Comparison of ENCODE assay signal across 12 cellular contexts in the genomic region with DNA sequence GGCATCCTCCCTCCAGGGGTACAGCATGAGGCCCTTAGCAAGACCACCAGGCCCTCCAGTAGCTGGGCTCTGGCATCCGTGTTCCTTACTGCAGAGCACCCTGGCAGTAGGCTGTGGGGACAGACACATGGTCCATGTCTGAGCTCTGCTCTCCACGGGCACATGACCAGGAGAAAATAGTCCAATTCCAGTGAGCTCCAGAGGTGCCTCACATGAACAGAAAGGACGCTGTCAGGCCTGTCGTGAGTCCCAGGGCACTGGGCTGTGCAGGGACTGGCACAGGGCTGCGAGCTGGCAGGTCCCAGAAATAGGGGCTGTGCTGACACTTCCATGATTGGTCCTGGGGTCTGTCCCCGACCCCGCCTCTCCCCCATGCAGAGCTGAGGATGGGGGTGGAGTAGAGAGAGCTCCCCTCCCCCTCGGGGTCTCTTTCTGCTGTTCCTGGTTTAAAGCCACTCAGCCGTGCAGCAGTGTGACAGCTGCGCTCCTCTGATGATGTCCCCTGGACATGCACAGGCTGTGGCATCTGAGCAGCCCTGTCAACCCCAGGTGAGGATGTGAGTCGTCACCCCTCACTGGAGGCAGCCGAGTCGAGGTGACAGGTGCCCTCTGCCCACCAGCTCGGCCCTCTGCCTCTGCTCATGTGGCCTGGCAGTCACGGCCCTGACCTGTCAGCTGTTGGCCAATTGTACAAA. TPM values are rescaled to one million over a fixed set of nuclear protein-coding genes. Genes with fewer than 3 reads are reported as not detected.
"Had no signal": no experiment of that assay in that cellular context is flagged by ENCODE, and none has a peak within 500 bp of the region (broad histone marks: within the 10 kb centered on the region; RNA-seq: fewer than 3 reads in every experiment).

No MANE protein-coding gene starts in this region.

- DNase-seq: activated CD4-positive, alpha-beta T cell treated with anti-CD3 and anti-CD28 coated beads, Interleukin-2, amount 10 ng/mL, durations not matched to agents 24 days and 14 days; amniotic stem cell; body of pancreas; dermis blood vessel endothelial cell; left cardiac atrium; SK-N-SH; stimulated activated CD4-positive, alpha-beta T cell treated with anti-CD3 and anti-CD28 coated beads, Interleukin-4, amount 100 ng/mL, for 4 hours; T-helper 1 cell; tibial artery had no signal

- H3K36me3 Mint-ChIP-seq: activated naive CD4-positive, alpha-beta T cell treated with anti-CD3 and anti-CD28 coated beads, Interleukin-2, amount 50 U/mL, for 72 hours; WTC11 had no signal

- H3K4me1 Mint-ChIP-seq: activated CD4-positive, alpha-beta T cell treated with anti-CD3 and anti-CD28 coated beads, Interleukin-2, amount 10 ng/mL, durations not matched to agents 24 days and 14 days; central memory CD8-positive, alpha-beta T cell had no signal

- H3K27me3 Mint-ChIP-seq: activated CD4-positive, alpha-beta T cell treated with anti-CD3 and anti-CD28 coated beads, Interleukin-2, amount 10 ng/mL, durations not matched to agents 24 days and 14 days; central memory CD8-positive, alpha-beta T cell had no signal

- H3K4me3 Mint-ChIP-seq: activated CD4-positive, alpha-beta T cell treated with anti-CD3 and anti-CD28 coated beads, Interleukin-2, amount 10 ng/mL, durations not matched to agents 24 days and 14 days; central memory CD8-positive, alpha-beta T cell; WTC11 had no signal

- H3K27ac Mint-ChIP-seq: activated CD4-positive, alpha-beta T cell treated with anti-CD3 and anti-CD28 coated beads, Interleukin-2, amount 10 ng/mL, durations not matched to agents 24 days and 14 days; activated naive CD4-positive, alpha-beta T cell treated with anti-CD3 and anti-CD28 coated beads, Interleukin-2, amount 50 U/mL, for 72 hours; WTC11 had no signal

- H3K9me3 Mint-ChIP-seq: activated CD4-positive, alpha-beta T cell treated with anti-CD3 and anti-CD28 coated beads, Interleukin-2, amount 10 ng/mL, durations not matched to agents 24 days and 14 days; activated naive CD4-positive, alpha-beta T cell treated with anti-CD3 and anti-CD28 coated beads, Interleukin-2, amount 50 U/mL, for 72 hours; central memory CD8-positive, alpha-beta T cell; WTC11 had no signal

- ATAC-seq: activated naive CD4-positive, alpha-beta T cell treated with anti-CD3 and anti-CD28 coated beads, Interleukin-2, amount 50 U/mL, for 72 hours; body of pancreas; left cardiac atrium; WTC11 had no signal

RNA-seq across cellular contexts. Expression of gene ZNF488, which starts 25.2 kb away (rescaled TPM):
- total RNA-seq: activated CD4-positive, alpha-beta T cell treated with anti-CD3 and anti-CD28 coated beads, Interleukin-2, amount 10 ng/mL, durations not matched to agents 24 days and 14 days; left cardiac atrium had no signal
